Comparison of ENCODE assay signal across 1 cellular context in the genomic region with DNA sequence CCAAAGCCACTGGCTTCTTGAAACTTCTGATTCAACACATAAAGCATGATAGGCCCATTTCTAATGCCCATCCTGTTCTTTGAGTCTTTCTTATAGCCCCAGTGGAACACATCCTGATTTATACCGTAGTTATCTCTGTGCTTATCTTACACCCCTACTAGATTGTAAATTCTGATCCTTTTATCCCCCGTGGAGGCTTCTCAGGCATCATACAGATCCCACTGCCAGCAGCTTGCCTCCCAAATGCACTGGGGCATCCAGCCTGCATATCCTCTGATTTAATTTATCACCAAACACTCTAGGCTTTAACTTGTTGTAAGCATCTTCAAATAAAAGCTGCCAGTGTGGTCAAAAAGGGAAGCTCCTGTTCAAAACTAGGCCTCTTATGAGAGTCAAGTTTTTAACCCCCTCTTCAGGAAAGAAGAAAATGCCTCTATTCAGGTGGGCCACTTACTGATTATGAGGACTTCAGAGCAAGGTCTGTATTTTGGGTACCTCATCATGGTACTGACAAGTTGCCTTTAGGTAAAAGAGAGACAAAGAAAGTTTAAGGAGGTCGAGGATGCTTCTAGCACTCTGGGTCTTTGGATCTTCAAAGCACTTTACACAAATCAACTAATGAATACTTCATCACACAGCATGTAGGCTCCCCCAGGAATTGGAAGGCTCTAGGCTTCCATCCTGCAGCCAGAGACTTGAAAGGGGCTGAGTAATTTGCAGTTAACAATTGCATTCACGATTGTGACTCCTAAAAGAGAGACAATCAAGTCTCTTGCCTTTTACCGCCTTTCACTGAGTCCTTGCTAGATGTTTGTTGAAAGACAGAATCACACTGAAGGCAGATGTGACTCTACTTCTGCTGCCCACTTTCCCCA.
TF ChIP-seq lines count a peak whose summit lies in the region.

No MANE protein-coding gene starts in this region.

TF ChIP-seq in H1, 55 proteins besides CTCF, POLR2A, EP300 and RAD21:
- TF ChIP-seq NANOG (IDR thresholded peaks at IDR 0.05; ENCODE audit: insufficient read depth, low read depth, low read length, poor library complexity, severe bottlenecking) (peak; percentile 54), TAF7 (optimal IDR thresholded peaks at IDR 0.05; ENCODE audit: borderline replicate concordance, low read depth, low read length) (peak; percentile 92), CBX8 (IDR thresholded peaks at IDR 0.05; ENCODE audit: borderline replicate concordance, low read depth, low read length) (no peak)
